In the genomic region with DNA sequence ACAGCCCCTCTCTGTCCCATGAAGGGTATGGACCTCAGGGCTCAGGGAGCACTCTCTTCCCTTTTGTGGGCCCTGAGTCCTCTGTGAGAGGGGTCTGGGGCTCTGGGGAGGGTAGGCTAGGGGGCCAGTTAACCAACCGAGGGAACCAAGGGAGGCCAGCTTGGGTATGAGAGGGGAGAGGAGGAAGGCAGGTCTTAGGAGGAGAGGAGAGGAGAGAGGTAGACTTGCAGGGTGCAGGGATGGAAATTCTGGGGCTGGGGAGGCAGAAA, we compare ENCODE assay signal across 8 cellular contexts. TPM values are rescaled to one million over a fixed set of nuclear protein-coding genes. Genes with fewer than 3 reads are reported as not detected.
DNase-seq lines count a peak whose midpoint lies in the region; ATAC-seq, FAIRE-seq and TF ChIP-seq lines count a peak whose summit lies in the region.

No MANE protein-coding gene starts in this region.

- DNase-seq in Right ventricle myocardium inferior (ENCODE audit: missing footprints) (no peak), cardiac septum (ENCODE audit: low spot score) (no peak), naive B cell (no peak), uterus (no peak), GOT3 (lab: John Stamatoyannopoulos, UW) (no peak), HTR-8/SVneo (ENCODE audit: insufficient read length, low spot score) (no peak)

- H3K4me1 ChIP-seq in uterus: peaks cover 0 to 7% of the 10 kb centered on the region in 2 donors

- peak overlapping the region; percentile 23 to 80 for H3K4me3 ChIP-seq in uterus

- H3K27ac Mint-ChIP-seq in naive B cell: peak overlapping the region in 3 of 6 donors; percentile 59 to 90 (median 72)

- no peak for TF ChIP-seq CTCF in uterus (IDR thresholded peaks at IDR 0.05)

- intact Hi-C loops in Right ventricle myocardium inferior (cut with DNase I) (no loop called here), cardiac septum (cut with DNase I) (no loop called here), uterus (cut with DNase I; ENCODE audit: low total_unique reads) (no loop called here)

- no peaks in the 10 kb centered on the region for H3K36me3 ChIP-seq in uterus

- peak overlapping the region; percentile 84 for H3K27ac ChIP-seq in cingulate gyrus (ENCODE audit: low read depth, low read length)
- H3K27ac ChIP-seq in uterus: peak overlapping the region; percentile 42 to 69

- no peak for TF ChIP-seq POLR2A in uterus (IDR thresholded peaks at IDR 0.05)

- no peak for FAIRE-seq in HTR-8/SVneo (lab: Jason Lieb, UNC)

- ATAC-seq in Right ventricle myocardium inferior: peak; percentile 5
- ATAC-seq in naive B cell (ENCODE audit: low read depth in 2 of 2): no peak
- no peak for ATAC-seq in activated CD4-positive, CD25-positive, alpha-beta regulatory T cell treated with anti-CD3 and anti-CD28 coated beads, Interleukin-2, amount 50 U/mL, for 24 hours

- peaks cover 23 to 29% (median 26%) of the 10 kb centered on the region in 3 donors for H3K4me1 Mint-ChIP-seq in naive B cell

- no peaks in the 10 kb centered on the region for H3K27me3 ChIP-seq in uterus

- H3K9me3 Mint-ChIP-seq in naive B cell: no peaks in the 10 kb centered on the region

- H3K36me3 Mint-ChIP-seq in naive B cell: peaks cover 0 to 10% of the 10 kb centered on the region in 2 donors

- H3K9me3 ChIP-seq in uterus: no peaks in the 10 kb centered on the region

- H3K4me3 Mint-ChIP-seq in naive B cell: peak overlapping the region; percentile 83 to 96 (median 92)

- H3K27me3 Mint-ChIP-seq in naive B cell: peaks cover 12 to 41% (median 33%) of the 10 kb centered on the region in 3 donors

RNA-seq across cellular contexts. Expression of a gene that starts 0.7 kb away (rescaled TPM):
- total RNA-seq in Right ventricle myocardium inferior (2.9 TPM), cardiac septum (3.4 TPM), uterus (10 to 100 TPM in 1 of 4 donors, 1 to 10 TPM in 2, not detected in 1; 1.6 to 45.6 (median 8.8) TPM)
- 1 to 10 TPM in 1 of 6 donors, not detected in 5; 1.7 TPM for polyA plus RNA-seq in naive B cell (ENCODE audit: low read depth in 6 of 6)

RNA-seq across cellular contexts. Expression of a gene that starts 0.8 kb away (rescaled TPM):
- total RNA-seq in Right ventricle myocardium inferior: not detected
- not detected for total RNA-seq in cardiac septum
- under 1 TPM in 3 of 6 donors, not detected in 3; 0.09 to 0.43 (median 0.21) TPM for polyA plus RNA-seq in naive B cell (ENCODE audit: low read depth in 6 of 6)
- 1 to 10 TPM in 1 of 4 donors, under 1 TPM in 2, not detected in 1; under 0.01 to 2.9 (median 0.91) TPM for total RNA-seq in uterus

RNA-seq across cellular contexts. Expression of a gene that starts 24.2 kb away (rescaled TPM):
- total RNA-seq in Right ventricle myocardium inferior (0.89 TPM), cardiac septum (6.1 TPM), uterus (1 to 10 TPM in 2 of 4 donors, not detected in 2; 5.4 to 6.2 TPM)
- polyA plus RNA-seq in naive B cell (ENCODE audit: low read depth in 6 of 6): not detected

RNA-seq across cellular contexts. Expression of a gene that starts 50.5 kb away (rescaled TPM):
- 0.35 TPM for total RNA-seq in Right ventricle myocardium inferior
- 0.11 TPM for total RNA-seq in cardiac septum
- polyA plus RNA-seq in naive B cell (ENCODE audit: low read depth in 6 of 6): not detected
- under 1 TPM in 2 of 4 donors, not detected in 2; 0.21 to 0.69 TPM for total RNA-seq in uterus
